Comparison of ENCODE assay signal across 15 cellular contexts in the genomic region with DNA sequence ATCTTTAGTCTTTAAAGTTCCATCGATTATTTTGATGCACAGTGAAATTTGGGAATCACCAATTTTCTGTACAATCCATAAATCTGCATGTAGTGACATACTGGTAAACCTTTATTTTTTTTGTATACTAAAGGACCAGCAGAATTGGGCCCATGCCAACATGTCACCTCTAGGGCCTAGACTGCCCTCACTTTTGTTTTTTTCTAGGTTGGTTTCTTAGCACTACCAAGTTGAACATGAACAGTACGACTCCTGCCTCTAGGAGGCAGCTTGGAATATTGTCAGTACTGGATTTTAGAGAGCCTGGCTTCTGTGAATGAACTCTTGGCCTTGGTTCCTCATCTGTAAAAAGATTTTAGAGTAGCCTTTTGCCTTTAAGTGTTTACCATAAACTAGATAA. TPM values are rescaled to one million over a fixed set of nuclear protein-coding genes. Genes with fewer than 3 reads are reported as not detected.
DNase-seq lines count a peak whose midpoint lies in the region; ATAC-seq and TF ChIP-seq lines count a peak whose summit lies in the region.
"Had no signal": no experiment of that assay in that cellular context is flagged by ENCODE, and none has a peak within 500 bp of the region (broad histone marks: within the 10 kb centered on the region; RNA-seq: fewer than 3 reads in every experiment).

No MANE protein-coding gene starts in this region.

- H3K9me3 ChIP-seq in cardiac muscle cell (ENCODE audit: low read depth) (peaks cover 3% of the 10 kb centered on the region), WERI-Rb-1 (ENCODE audit: severe bottlenecking) (no peaks in the 10 kb centered on the region), hepatocyte (ENCODE audit: low read depth) (no peaks in the 10 kb centered on the region)
- H3K9me3 ChIP-seq: body of pancreas, sigmoid colon had no signal

- peaks cover 63% of the 10 kb centered on the region for H3K79me2 ChIP-seq in hepatocyte

- intact Hi-C loops in left ventricle myocardium superior (cut with micrococcal nuclease): no loop called here

- no peak overlapping the region for H3K27ac ChIP-seq in cardiac muscle cell
- no peak overlapping the region for H3K27ac ChIP-seq in WERI-Rb-1
- H3K27ac ChIP-seq in hepatocyte: no peak overlapping the region
- H3K27ac ChIP-seq: body of pancreas, HL-60, sigmoid colon had no signal

- DNase-seq in cardiac muscle cell (ENCODE audit: low read depth in 1 of 2, low spot score in 1 of 2) (no peak), left ventricle myocardium superior (no peak), WERI-Rb-1 (no peak), hepatocyte (ENCODE audit: low spot score) (no peak), GOT3 (lab: John Stamatoyannopoulos, UW) (no peak), foreskin melanocyte (no peak)
- DNase-seq in stimulated activated CD4-positive, alpha-beta T cell treated with anti-CD3 and anti-CD28 coated beads, Interleukin-4, amount 100 ng/mL, for 1 hour: no peak
- DNase-seq in activated T-cell treated with anti-CD3 and anti-CD28 coated beads, Interleukin-2, amount 50 U/mL, for 4 hours: no peak
- DNase-seq: activated CD4-positive, CD25-positive, alpha-beta regulatory T cell treated with anti-CD3 and anti-CD28 coated beads, Interleukin-2, amount 50 U/mL, for 72 hours; activated T-cell treated with anti-CD3 and anti-CD28 coated beads, Interleukin-2, amount 50 U/mL, for 48 hours; EL; NCI-H526 treated with DMSO at 0.1 percent for 48 hours; sigmoid colon had no signal

- H3K9me2 ChIP-seq in hepatocyte (replicated peaks; ENCODE audit: insufficient read depth): no peaks in the 10 kb centered on the region

- 90% methylated on average over 2 of the region's 2 CpGs for WGBS in hepatocyte (ENCODE audit: low lambda C conversion rate, missing lambda C conversion rate)

- H4K20me1 ChIP-seq in hepatocyte (ENCODE audit: insufficient read depth, poor library complexity, severe bottlenecking): peaks cover 19% of the 10 kb centered on the region

- H3K4me3 ChIP-seq in cardiac muscle cell: no peak overlapping the region
- H3K4me3 ChIP-seq in WERI-Rb-1 (ENCODE audit: low read depth, low read length): no peak overlapping the region
- no peak overlapping the region for H3K4me3 ChIP-seq in hepatocyte
- H3K4me3 ChIP-seq: body of pancreas, sigmoid colon had no signal

- no peak overlapping the region for H3K4me2 ChIP-seq in hepatocyte

- H3K27me3 Mint-ChIP-seq in activated T-cell treated with anti-CD3 and anti-CD28 coated beads, Interleukin-2, amount 50 U/mL, for 4 hours (ENCODE audit: low read depth): no peaks in the 10 kb centered on the region

- no peak overlapping the region for H2AFZ ChIP-seq in hepatocyte

- no peak for ATAC-seq in left ventricle myocardium superior
- ATAC-seq in activated T-cell treated with anti-CD3 and anti-CD28 coated beads, Interleukin-2, amount 50 U/mL, for 4 hours: no peak
- ATAC-seq: body of pancreas had no signal

- H3K4me1 ChIP-seq in cardiac muscle cell (ENCODE audit: low read depth) (peaks cover 13% of the 10 kb centered on the region), hepatocyte (ENCODE audit: insufficient read depth) (no peaks in the 10 kb centered on the region)

- no peaks in the 10 kb centered on the region for H3K9me3 Mint-ChIP-seq in activated T-cell treated with anti-CD3 and anti-CD28 coated beads, Interleukin-2, amount 50 U/mL, for 4 hours

- TF ChIP-seq CTCF in cardiac muscle cell (IDR thresholded peaks at IDR 0.05; ENCODE audit: low read depth, low read length): peak; percentile 18
- TF ChIP-seq CTCF in WERI-Rb-1 (IDR thresholded peaks at IDR 0.05; ENCODE audit: low read depth, low read length): 0 out of 2 replicates have a peak, but pooled peaks have one; percentile 10
- TF ChIP-seq CTCF in hepatocyte (IDR thresholded peaks at IDR 0.05; ENCODE audit: poor library complexity): peak; percentile 5

- H3K4me3 Mint-ChIP-seq in activated T-cell treated with anti-CD3 and anti-CD28 coated beads, Interleukin-2, amount 50 U/mL, for 4 hours: no peak overlapping the region

- H3K36me3 ChIP-seq in cardiac muscle cell: no peaks in the 10 kb centered on the region
- H3K36me3 ChIP-seq in WERI-Rb-1: peaks cover 3% of the 10 kb centered on the region
- no peaks in the 10 kb centered on the region for H3K36me3 ChIP-seq in hepatocyte (replicated peaks; ENCODE audit: insufficient read depth, low read depth)

- H3K4me1 Mint-ChIP-seq in activated T-cell treated with anti-CD3 and anti-CD28 coated beads, Interleukin-2, amount 50 U/mL, for 4 hours (ENCODE audit: low read depth): peaks cover 10% of the 10 kb centered on the region

- H3K36me3 Mint-ChIP-seq in activated T-cell treated with anti-CD3 and anti-CD28 coated beads, Interleukin-2, amount 50 U/mL, for 4 hours (ENCODE audit: insufficient read depth): peaks cover 6% of the 10 kb centered on the region

- no peaks in the 10 kb centered on the region for H3K27me3 ChIP-seq in cardiac muscle cell
- no peaks in the 10 kb centered on the region for H3K27me3 ChIP-seq in WERI-Rb-1 (ENCODE audit: insufficient read depth, low read depth, severe bottlenecking)
- no peaks in the 10 kb centered on the region for H3K27me3 ChIP-seq in hepatocyte
- H3K27me3 ChIP-seq: body of pancreas, sigmoid colon had no signal

RNA-seq across cellular contexts. Expression of a gene that starts 32.3 kb away (rescaled TPM):
- total RNA-seq in cardiac muscle cell: 18.1 and 20.2 TPM in 2 replicates
- 28.0 and 34.4 TPM in 2 replicates for polyA plus RNA-seq in cardiac muscle cell
- total RNA-seq in left ventricle myocardium superior: 22.6 TPM
- total RNA-seq in hepatocyte: 16.2 and 19.8 TPM in 2 replicates
- 14.8 and 16.9 TPM in 2 replicates for polyA plus RNA-seq in hepatocyte
- 1 to 10 TPM; 5.5 to 7.4 (median 5.7) TPM for total RNA-seq in activated T-cell treated with anti-CD3 and anti-CD28 coated beads, Interleukin-2, amount 50 U/mL, for 4 hours

RNA-seq across cellular contexts. Expression of a gene that starts 32.5 kb away (rescaled TPM):
- total RNA-seq in cardiac muscle cell: 2,722 and 3,253 TPM in 2 replicates
- polyA plus RNA-seq in cardiac muscle cell: 1,419 and 1,837 TPM in 2 replicates
- total RNA-seq in left ventricle myocardium superior: 910 TPM
- total RNA-seq in hepatocyte: 2,924 and 3,305 TPM in 2 replicates
- 1,254 and 1,318 TPM in 2 replicates for polyA plus RNA-seq in hepatocyte
- 1,000 to 10,000 TPM; 2,279 to 2,502 (median 2,371) TPM for total RNA-seq in activated T-cell treated with anti-CD3 and anti-CD28 coated beads, Interleukin-2, amount 50 U/mL, for 4 hours
